Comparison of ENCODE assay signal across 8 cellular contexts in the genomic region with DNA sequence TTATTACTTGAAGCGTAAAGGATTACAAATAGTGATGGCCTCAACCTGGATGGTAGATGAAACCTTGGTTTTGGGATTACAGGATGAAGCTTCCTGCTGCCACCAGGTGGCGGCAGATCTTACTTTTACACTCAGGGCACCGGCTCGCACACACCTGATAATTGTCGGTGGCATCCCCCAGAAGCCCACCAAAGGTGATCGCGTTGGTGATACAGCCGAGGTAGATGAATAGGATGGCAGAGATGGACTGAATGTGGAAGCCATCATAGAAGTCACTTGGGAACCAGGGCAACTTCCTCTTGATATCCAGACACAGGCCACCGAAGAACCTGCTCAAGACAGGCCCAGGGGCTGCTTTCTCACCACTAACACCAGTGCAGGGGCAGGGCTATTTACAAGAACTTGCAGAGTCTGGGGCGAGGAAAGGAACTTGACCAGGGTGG. TPM values are rescaled to one million over a fixed set of nuclear protein-coding genes. Genes with fewer than 3 reads are reported as not detected.
A peak's percentile ranks its signal among the peaks of the same experiment; 100 is the strongest.
DNase-seq lines count a peak whose midpoint lies in the region; ATAC-seq and TF ChIP-seq lines count a peak whose summit lies in the region.

No MANE protein-coding gene starts in this region.

- H2AFZ ChIP-seq in SU-DHL-6 (ENCODE audit: low read depth, low read length, severe bottlenecking) (no peak overlapping the region), hepatocyte (no peak overlapping the region)

- TF ChIP-seq CTCF in SU-DHL-6 (IDR thresholded peaks at IDR 0.05; ENCODE audit: insufficient read depth, low read length, poor library complexity, severe bottlenecking) (peak; percentile 91), adrenal gland (IDR thresholded peaks at IDR 0.05) (peak; percentile 59 to 84 (median 72)), hepatocyte (IDR thresholded peaks at IDR 0.05; ENCODE audit: poor library complexity) (peak; percentile 76)

- H3K27ac ChIP-seq in SU-DHL-6 (ENCODE audit: low read depth, low read length) = no peak overlapping the region
- no peak overlapping the region for H3K27ac ChIP-seq in adrenal gland
- H3K27ac ChIP-seq in hepatocyte = no peak overlapping the region

- H3K4me2 ChIP-seq in SU-DHL-6 (ENCODE audit: low read depth, low read length, poor library complexity, severe bottlenecking) = no peak overlapping the region
- no peak overlapping the region for H3K4me2 ChIP-seq in hepatocyte

- DNase-seq in DMS79 (lab: John Stamatoyannopoulos, UW) (peak; percentile 13), HT-29 (ENCODE audit: low spot score) (peak; percentile 51), adrenal gland (peak in 6 of 7 donors; percentile 41 to 70 (median 54)), hepatocyte (ENCODE audit: low spot score) (peak; percentile 73), ureter (ENCODE audit: low spot score) (no peak)
- DNase-seq in stimulated activated CD4-positive, alpha-beta T cell treated with anti-CD3 and anti-CD28 coated beads, Interleukin-15, amount 100 ng/mL, for 48 hours (ENCODE audit: low read depth in 2 of 2) = peak; percentile 13 to 31

- H4K20me1 ChIP-seq in SU-DHL-6 (ENCODE audit: low read depth, low read length) (no peaks in the 10 kb centered on the region), hepatocyte (ENCODE audit: insufficient read depth, poor library complexity, severe bottlenecking) (no peaks in the 10 kb centered on the region)

- H3K27me3 ChIP-seq in SU-DHL-6 (ENCODE audit: low read length) = no peaks in the 10 kb centered on the region
- no peaks in the 10 kb centered on the region for H3K27me3 ChIP-seq in adrenal gland
- no peaks in the 10 kb centered on the region for H3K27me3 ChIP-seq in hepatocyte

- H3K9me2 ChIP-seq in SU-DHL-6 (replicated peaks; ENCODE audit: insufficient read depth, low read length) = no peaks in the 10 kb centered on the region
- H3K9me2 ChIP-seq in hepatocyte (replicated peaks; ENCODE audit: insufficient read depth) = no peaks in the 10 kb centered on the region

- H3K36me3 ChIP-seq in SU-DHL-6 (ENCODE audit: low read length) (no peaks in the 10 kb centered on the region), adrenal gland (replicated peaks in 1 of 2) (no peaks in the 10 kb centered on the region), hepatocyte (replicated peaks; ENCODE audit: insufficient read depth, low read depth) (no peaks in the 10 kb centered on the region)

- ATAC-seq in HG02884 (IDR thresholded peaks at IDR 0.05; ENCODE audit: unreplicated experiment) = no peak

- H3K79me2 ChIP-seq in SU-DHL-6 (ENCODE audit: insufficient read depth, low read length) = no peaks in the 10 kb centered on the region
- H3K79me2 ChIP-seq in hepatocyte = no peaks in the 10 kb centered on the region

- H3F3A ChIP-seq in SU-DHL-6 (ENCODE audit: insufficient read depth) = no peaks in the 10 kb centered on the region

- no peak overlapping the region for H3K9ac ChIP-seq in SU-DHL-6 (ENCODE audit: low read length)

- intact Hi-C loops in adrenal gland (cut with DNase I) = loop anchor here in 1 of 2 donors (10.0 kb wide), 2 partner anchors 145 to 335 kb away; no protein-coding TSS in a partner anchor

- H3K4me1 ChIP-seq in adrenal gland (replicated peaks in 1 of 2) = no peaks in the 10 kb centered on the region
- H3K4me1 ChIP-seq in hepatocyte (ENCODE audit: insufficient read depth) = no peaks in the 10 kb centered on the region

- H3K9me3 ChIP-seq in SU-DHL-6 (ENCODE audit: insufficient read depth, low read length) (no peaks in the 10 kb centered on the region), adrenal gland (replicated peaks in 1 of 3) (no peaks in the 10 kb centered on the region), hepatocyte (ENCODE audit: low read depth) (no peaks in the 10 kb centered on the region)

- TF ChIP-seq POLR2A in adrenal gland (IDR thresholded peaks at IDR 0.05) = no peak

- no peak overlapping the region for H3K4me3 ChIP-seq in SU-DHL-6 (ENCODE audit: insufficient read depth, low read length, poor library complexity, severe bottlenecking)
- no peak overlapping the region for H3K4me3 ChIP-seq in adrenal gland
- H3K4me3 ChIP-seq in hepatocyte = no peak overlapping the region

- WGBS in adrenal gland, 4 donors = 22 to 32% (median 29%) methylated on average over 10 of the region's 10 CpGs
- WGBS in hepatocyte (ENCODE audit: low lambda C conversion rate, missing lambda C conversion rate) = 41% methylated on average over 10 of the region's 10 CpGs

RNA-seq across cellular contexts. Expression of a gene that starts 51.8 kb away (rescaled TPM):
- 180 TPM in 2 replicates for total RNA-seq in HT-29 (2014; rRNA removed; shearing (Covaris generic))
- total RNA-seq in adrenal gland (10 to 100 TPM in 5 of 8 donors, 1 to 10 TPM in 3; 1.6 to 24.9 (median 13.5) TPM), hepatocyte (126 and 142 TPM in 2 replicates), ureter (92.5 TPM)
- polyA plus RNA-seq in adrenal gland (10 to 100 TPM in 2 of 3 donors, 1 to 10 TPM in 1; 6.0 to 19.8 (median 12.8) TPM), hepatocyte (40.1 TPM in 2 replicates)
